8 cellular contexts compared by ENCODE assay signal in genomic region chr2:215828528-215829184, GRCh38.
DNase-seq lines count a peak whose midpoint lies in the region; ATAC-seq and TF ChIP-seq lines count a peak whose summit lies in the region.

No MANE protein-coding gene starts in this region.

- no peaks in the 10 kb centered on the region for H3K79me2 ChIP-seq in GM23338 (replicated peaks; ENCODE audit: insufficient read depth)
- H3K79me2 ChIP-seq in Karpas-422 (ENCODE audit: low read length) = no peaks in the 10 kb centered on the region
- no peaks in the 10 kb centered on the region for H3K79me2 ChIP-seq in SK-N-SH (ENCODE audit: insufficient read depth)

- H3K4me1 Mint-ChIP-seq in GM23338 (peaks cover 17% of the 10 kb centered on the region; the same call in 2 of the 3 replicates), chondrocyte (ENCODE audit: low read depth) (peaks cover 72% of the 10 kb centered on the region)

- H3K4me3 ChIP-seq in GM23338 (no peak overlapping the region), Karpas-422 (ENCODE audit: low read length) (no peak overlapping the region), SK-N-SH (ENCODE audit: low read depth in 2 of 2, low read length in 1 of 2) (no peak overlapping the region; a peak in 1 of 4 replicates), aorta (ENCODE audit: low read length in 2 of 2) (no peak overlapping the region)

- H3K27ac Mint-ChIP-seq in GM23338 = 0 out of 2 replicates have a peak overlapping the region, but pooled peaks have one; percentile 11
- peak overlapping the region; percentile 49 for H3K27ac Mint-ChIP-seq in chondrocyte (ENCODE audit: unreplicated experiment)

- H3F3A ChIP-seq in GM23338 (replicated peaks; ENCODE audit: low read depth) = no peaks in the 10 kb centered on the region
- peaks cover 13% of the 10 kb centered on the region for H3F3A ChIP-seq in SK-N-SH (replicated peaks; ENCODE audit: insufficient read depth)

- ATAC-seq in GM23338 (peak; percentile 100), aorta (ENCODE audit: low FRiP score) (peak; percentile 57)

- H3K36me3 Mint-ChIP-seq in GM23338 (ENCODE audit: low read depth) = no peaks in the 10 kb centered on the region
- peaks cover 8% of the 10 kb centered on the region for H3K36me3 Mint-ChIP-seq in chondrocyte (ENCODE audit: low read depth)

- WGBS in SK-N-SH (ENCODE audit: low lambda C conversion rate) = 77% methylated on average over 10 of the region's 10 CpGs
- WGBS in aorta, 2 donors = 88 to 89% methylated on average over 10 of the region's 10 CpGs

- H3K4me3 Mint-ChIP-seq in GM23338 (no peak overlapping the region), chondrocyte (ENCODE audit: unreplicated experiment) (no peak overlapping the region)

- H3K9ac ChIP-seq in Karpas-422 (ENCODE audit: low read length) = no peak overlapping the region
- H3K9ac ChIP-seq in SK-N-SH = no peak overlapping the region

- peak; percentile 80 for TF ChIP-seq RAD21 in SK-N-SH (IDR thresholded peaks at IDR 0.05; ENCODE audit: low read length)

- peaks cover 3% of the 10 kb centered on the region; the same call in 1 of the 3 replicates for H3K9me3 Mint-ChIP-seq in GM23338
- H3K9me3 Mint-ChIP-seq in chondrocyte (ENCODE audit: low read depth) = peaks cover 5% of the 10 kb centered on the region

- CTCF ChIA-PET in SK-N-SH (lab: Yijun Ruan, JAX) = interaction anchor here (0.6 to 2.0 kb wide), 17 partner anchors 11 to 654 kb away, joined by 3 to 14 read pairs (median 3); no protein-coding TSS in a partner anchor

- H3K9me2 ChIP-seq in GM23338 (ENCODE audit: insufficient read depth) = no peaks in the 10 kb centered on the region
- no peaks in the 10 kb centered on the region for H3K9me2 ChIP-seq in Karpas-422 (replicated peaks; ENCODE audit: insufficient read depth, low read length)
- H3K9me2 ChIP-seq in SK-N-SH = no peaks in the 10 kb centered on the region

- POLR2A ChIA-PET in SK-N-SH (lab: Yijun Ruan, JAX) = no interaction called here

- H3K9me3 ChIP-seq in Karpas-422 (ENCODE audit: low read length) (no peaks in the 10 kb centered on the region), SK-N-SH (no peaks in the 10 kb centered on the region), aorta (ENCODE audit: control insufficient read depth, low read length) (no peaks in the 10 kb centered on the region)

- H2AFZ ChIP-seq in GM23338 = no peak overlapping the region
- no peak overlapping the region for H2AFZ ChIP-seq in Karpas-422 (ENCODE audit: low read length)
- H2AFZ ChIP-seq in SK-N-SH (ENCODE audit: low read depth) = no peak overlapping the region

- intact Hi-C loops in aorta (cut with DNase I) = no loop called here

- H3K36me3 ChIP-seq in GM23338 (ENCODE audit: insufficient read depth) = no peaks in the 10 kb centered on the region
- H3K36me3 ChIP-seq in Karpas-422 (ENCODE audit: insufficient read depth, low read length) = no peaks in the 10 kb centered on the region
- H3K36me3 ChIP-seq in SK-N-SH (replicated peaks in 1 of 2; ENCODE audit: control insufficient read depth in 1 of 2, insufficient read depth in 2 of 2, low read length in 1 of 2) = no peaks in the 10 kb centered on the region
- no peaks in the 10 kb centered on the region for H3K36me3 ChIP-seq in aorta (ENCODE audit: control insufficient read depth in 1 of 2, insufficient read depth in 2 of 2, low read length in 1 of 2)

- H4K20me1 ChIP-seq in GM23338 (replicated peaks; ENCODE audit: insufficient read depth) = no peaks in the 10 kb centered on the region
- H4K20me1 ChIP-seq in Karpas-422 (ENCODE audit: insufficient read depth, low read depth, low read length) = no peaks in the 10 kb centered on the region
- H4K20me1 ChIP-seq in SK-N-SH (ENCODE audit: insufficient read depth) = no peaks in the 10 kb centered on the region

- H3K27me3 ChIP-seq in GM23338 (ENCODE audit: insufficient read depth) (no peaks in the 10 kb centered on the region), Karpas-422 (ENCODE audit: low read length) (no peaks in the 10 kb centered on the region), SK-N-SH (ENCODE audit: insufficient read depth) (no peaks in the 10 kb centered on the region), aorta (ENCODE audit: control insufficient read depth in 1 of 2, insufficient read depth in 2 of 2, low read length in 1 of 2) (no peaks in the 10 kb centered on the region)

- H3K4me2 ChIP-seq in GM23338 (no peak overlapping the region), Karpas-422 (ENCODE audit: low read depth, low read length, poor library complexity, severe bottlenecking) (peak overlapping the region; percentile 36), SK-N-SH (no peak overlapping the region)

- DNase-seq in activated T-cell treated with anti-CD3 and anti-CD28 coated beads for 48 hours (ENCODE audit: low read depth) = peak; percentile 21
- DNase-seq in activated T-cell treated with anti-CD3 and anti-CD28 coated beads for 4 hours = no peak
- DNase-seq in GM23338 (ENCODE audit: low spot score) = peak; percentile 89
- DNase-seq in Karpas-422 = peak; percentile 87
- DNase-seq in SK-N-SH = peak; percentile 46
- DNase-seq in chondrocyte (ENCODE audit: low spot score) = no peak
- peak; percentile 20 for DNase-seq in medulla oblongata (ENCODE audit: extremely low spot score)
- peak in 1 of 2 donors; percentile 66 for DNase-seq in aorta

- H3K4me1 ChIP-seq in GM23338 (ENCODE audit: insufficient read depth) (peaks cover 6% of the 10 kb centered on the region; the same call in 1 of the 2 replicates), Karpas-422 (ENCODE audit: low read length) (peaks cover 10% of the 10 kb centered on the region), SK-N-SH (ENCODE audit: control insufficient read depth in 1 of 2, insufficient read depth in 2 of 2, low read depth in 1 of 2, low read length in 1 of 2) (peaks cover 3 to 21% of the 10 kb centered on the region in 2 experiments; a peak in 2 of 4 replicates), aorta (ENCODE audit: control insufficient read depth in 1 of 2, insufficient read depth in 2 of 2, low read length in 2 of 2) (peaks cover 6 to 11% of the 10 kb centered on the region in 2 donors)

- H3K27me3 Mint-ChIP-seq in GM23338 (ENCODE audit: insufficient read depth, low read depth, poor library complexity) (no peaks in the 10 kb centered on the region), chondrocyte (ENCODE audit: low read depth) (no peaks in the 10 kb centered on the region)

- TF ChIP-seq EP300 in SK-N-SH (IDR thresholded peaks at IDR 0.05; ENCODE audit: borderline replicate concordance in 1 of 2, low read depth in 1 of 2, low read length in 1 of 2) = no peak

- TF ChIP-seq CTCF in GM23338 (conservative IDR thresholded peaks at IDR 0.05; ENCODE audit: low read depth in 2 of 2) (peak; percentile 83 to 87), SK-N-SH (IDR thresholded peaks at IDR 0.05) (peak; percentile 65), chondrocyte (IDR thresholded peaks at IDR 0.05) (peak; percentile 80)

- no peak overlapping the region for H3K27ac ChIP-seq in GM23338 (ENCODE audit: low read depth)
- no peak overlapping the region for H3K27ac ChIP-seq in Karpas-422 (ENCODE audit: low read length)
- H3K27ac ChIP-seq in SK-N-SH (ENCODE audit: low read depth in 2 of 2, low read length in 1 of 2) = no peak overlapping the region
- H3K27ac ChIP-seq in aorta (ENCODE audit: low read depth in 1 of 2, low read length in 2 of 2) = no peak overlapping the region

TF ChIP-seq in GM23338, 12 proteins besides CTCF, POLR2A, EP300 and RAD21 (continues in another document):
- TF ChIP-seq ETS1 (IDR thresholded peaks at IDR 0.05) (no peak), STAT1 (IDR thresholded peaks at IDR 0.05; ENCODE audit: unreplicated experiment) (no peak), EZH2 (IDR thresholded peaks at IDR 0.05; ENCODE audit: low read depth, unreplicated experiment) (no peak), ZNF331 (CRISPR knock-in tag; IDR thresholded peaks at IDR 0.05; ENCODE audit: low read depth) (no peak), CREB1 (CRISPR knock-in tag; IDR thresholded peaks at IDR 0.05; ENCODE audit: low read depth) (no peak), JUNB (IDR thresholded peaks at IDR 0.05; ENCODE audit: unreplicated experiment) (no peak)

TF ChIP-seq in SK-N-SH, 30 proteins besides CTCF, POLR2A, EP300 and RAD21:
- TF ChIP-seq JUND (IDR thresholded peaks at IDR 0.05) (no peak), ZBTB33 (IDR thresholded peaks at IDR 0.05; ENCODE audit: borderline replicate concordance, low read depth) (no peak), NFIC (IDR thresholded peaks at IDR 0.05; ENCODE audit: borderline replicate concordance) (no peak), SMC3 (IDR thresholded peaks at IDR 0.05; ENCODE audit: low read depth, low read length) (peak; percentile 76), NRF1 (IDR thresholded peaks at IDR 0.05; ENCODE audit: low read depth, low read length) (no peak), GABPA (IDR thresholded peaks at IDR 0.05; ENCODE audit: low read depth) (no peak), USF2 (IDR thresholded peaks at IDR 0.05; ENCODE audit: borderline replicate concordance, low read depth, low read length) (no peak)
TF ChIP-seq in SK-N-SH: peak in this region for 1.

Comparison
In these comparisons a context has a peak if more than half of its experiments do, and no peak if none do; other contexts are left out.
1. DNase-seq: peak in activated T-cell treated with anti-CD3 and anti-CD28 coated beads for 48 hours (single experiment), GM23338 (single experiment), Karpas-422 (single experiment), SK-N-SH (single experiment) and medulla oblongata (single experiment); none in activated T-cell treated with anti-CD3 and anti-CD28 coated beads for 4 hours (single experiment) and chondrocyte (single experiment).
2. Peak in every context shown above with its lines, with median percentiles within 50 percentile points of each other: CTCF ChIP-seq.